8 cellular contexts compared by ENCODE assay signal in the genomic region with DNA sequence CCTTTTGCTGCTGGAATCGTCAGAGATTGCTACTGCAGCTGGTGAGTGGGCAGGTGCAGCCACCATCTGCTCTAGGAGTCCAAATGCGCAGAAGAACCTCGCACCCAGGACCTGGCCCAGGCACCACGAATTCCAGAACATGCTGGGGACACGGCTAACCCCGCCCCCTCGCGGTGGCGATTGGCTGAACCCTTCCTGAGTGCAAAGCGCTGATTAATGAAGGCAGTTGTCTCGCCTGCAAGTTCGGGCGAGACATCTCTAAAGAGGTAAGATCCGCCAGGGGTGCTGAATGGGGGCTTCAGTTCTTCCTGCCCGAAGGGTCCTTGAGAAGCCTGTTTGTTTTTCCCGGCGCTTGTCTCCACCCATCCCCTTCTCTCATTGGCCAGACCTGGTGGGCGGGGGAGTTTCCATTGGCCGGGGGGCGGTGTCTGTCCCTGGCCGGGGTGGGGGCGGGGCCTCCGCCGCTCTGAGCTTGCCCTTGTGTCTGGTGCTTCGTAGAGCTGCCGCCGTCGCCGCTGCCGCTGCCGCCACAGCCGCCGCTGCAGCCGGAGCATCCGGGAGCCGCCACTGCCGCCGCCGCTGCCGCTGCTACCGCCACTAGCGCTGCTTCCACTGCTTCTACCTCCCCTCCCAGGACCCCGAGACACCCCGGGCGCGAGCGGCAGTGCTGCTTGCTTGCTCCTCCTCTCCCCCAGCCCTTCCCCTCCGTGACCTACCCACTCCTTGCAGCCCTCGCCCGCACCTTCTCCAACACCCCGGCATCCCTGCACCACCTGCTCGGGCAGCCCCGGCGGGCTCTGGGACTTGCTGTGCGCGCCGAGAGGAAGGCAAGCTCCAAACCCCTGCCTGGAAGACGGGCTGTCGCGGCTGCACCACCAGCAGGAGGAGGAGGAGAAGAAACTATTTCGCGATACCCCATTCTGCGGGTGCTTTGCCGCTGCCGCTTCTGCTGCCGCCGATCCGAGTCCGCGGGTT. TPM values are rescaled to one million over a fixed set of nuclear protein-coding genes. Genes with fewer than 3 reads are reported as not detected.
A peak's percentile ranks its signal among the peaks of the same experiment; 100 is the strongest.
DNase-seq lines count a peak whose midpoint lies in the region; ATAC-seq lines count a peak whose summit lies in the region.

A gene (plus strand): TSS at position 495 of the 975 bp plus-strand sequence.

- H3K9me3 Mint-ChIP-seq in activated CD4-positive, alpha-beta memory T cell treated with anti-CD3 and anti-CD28 coated beads for 36 hours = no peaks in the 10 kb centered on the region

- peaks cover 13% of the 10 kb centered on the region for H3K4me1 Mint-ChIP-seq in activated CD4-positive, alpha-beta memory T cell treated with anti-CD3 and anti-CD28 coated beads for 36 hours (ENCODE audit: low read depth)

- intact Hi-C loops in activated CD4-positive, alpha-beta memory T cell treated with anti-CD3 and anti-CD28 coated beads for 36 hours (cut with micrococcal nuclease) = no loop called here

- peaks cover 39% of the 10 kb centered on the region for H3K27me3 Mint-ChIP-seq in activated CD4-positive, alpha-beta memory T cell treated with anti-CD3 and anti-CD28 coated beads for 36 hours

- no peaks in the 10 kb centered on the region for H3K36me3 Mint-ChIP-seq in activated CD4-positive, alpha-beta memory T cell treated with anti-CD3 and anti-CD28 coated beads for 36 hours

- POLR2A ChIA-PET in activated CD4-positive, alpha-beta memory T cell treated with anti-CD3 and anti-CD28 coated beads for 36 hours (lab: Charles Lee) = no interaction called here

- peak; percentile 89 for ATAC-seq in GM18861 (IDR thresholded peaks at IDR 0.05; ENCODE audit: unreplicated experiment)
- peak; percentile 92 for ATAC-seq in HG03097 (IDR thresholded peaks at IDR 0.05; ENCODE audit: low FRiP score, unreplicated experiment)
- ATAC-seq in left lobe of liver = peak; percentile 100

- no peak within 1 kb of the TSS for H3K27ac Mint-ChIP-seq in activated CD4-positive, alpha-beta memory T cell treated with anti-CD3 and anti-CD28 coated beads for 36 hours

- CTCF ChIA-PET in activated CD4-positive, alpha-beta memory T cell treated with anti-CD3 and anti-CD28 coated beads for 36 hours (lab: Charles Lee) = no interaction called here

- H3K4me3 Mint-ChIP-seq in activated CD4-positive, alpha-beta memory T cell treated with anti-CD3 and anti-CD28 coated beads for 36 hours = peak within 1 kb of the TSS; percentile 66

- peak; percentile 90 for DNase-seq in 8988T
- peak; percentile 48 for DNase-seq in NCI-H226
- DNase-seq in activated CD4-positive, alpha-beta memory T cell treated with anti-CD3 and anti-CD28 coated beads for 36 hours = peak; percentile 82
- peak; percentile 54 to 78 for DNase-seq in dermis microvascular lymphatic vessel endothelial cell (ENCODE audit: low read depth in 2 of 2)
- peak; percentile 86 for DNase-seq in left lobe of liver (ENCODE audit: low spot score)
- peak; percentile 21 to 59 for DNase-seq in stimulated activated CD4-positive, alpha-beta T cell treated with anti-CD3 and anti-CD28 coated beads, Interleukin-1b, Interleukin-23, amount 100 ng/mL, for 4 hours (ENCODE audit: low read depth in 2 of 2)

RNA-seq across cellular contexts. Expression of the gene that starts here (rescaled TPM):
- total RNA-seq in activated CD4-positive, alpha-beta memory T cell treated with anti-CD3 and anti-CD28 coated beads for 36 hours = not detected
- total RNA-seq in dermis microvascular lymphatic vessel endothelial cell (not detected in 2 replicates), left lobe of liver (0.08 TPM)

Comparison
In these comparisons a context has a peak if more than half of its experiments do, and no peak if none do; other contexts are left out.
1. Peak in every context shown above with its lines: DNase-seq and ATAC-seq.
2. Peak in DNase-seq in activated CD4-positive, alpha-beta memory T cell treated with anti-CD3 and anti-CD28 coated beads for 36 hours; RNA of the gene not detected or under 1 TPM.
3. Peak in DNase-seq in dermis microvascular lymphatic vessel endothelial cell; RNA of the gene not detected or under 1 TPM.
4. Peak in DNase-seq and ATAC-seq in left lobe of liver; RNA of the gene not detected or under 1 TPM.
5. DNase-seq: peak in every context shown above with its lines; median percentile 90 in 8988T; 86 in left lobe of liver; 82 in activated CD4-positive, alpha-beta memory T cell treated with anti-CD3 and anti-CD28 coated beads for 36 hours; 66 in dermis microvascular lymphatic vessel endothelial cell; 48 in NCI-H226; 40 in stimulated activated CD4-positive, alpha-beta T cell treated with anti-CD3 and anti-CD28 coated beads, Interleukin-1b, Interleukin-23, amount 100 ng/mL, for 4 hours.